In the genomic region with DNA sequence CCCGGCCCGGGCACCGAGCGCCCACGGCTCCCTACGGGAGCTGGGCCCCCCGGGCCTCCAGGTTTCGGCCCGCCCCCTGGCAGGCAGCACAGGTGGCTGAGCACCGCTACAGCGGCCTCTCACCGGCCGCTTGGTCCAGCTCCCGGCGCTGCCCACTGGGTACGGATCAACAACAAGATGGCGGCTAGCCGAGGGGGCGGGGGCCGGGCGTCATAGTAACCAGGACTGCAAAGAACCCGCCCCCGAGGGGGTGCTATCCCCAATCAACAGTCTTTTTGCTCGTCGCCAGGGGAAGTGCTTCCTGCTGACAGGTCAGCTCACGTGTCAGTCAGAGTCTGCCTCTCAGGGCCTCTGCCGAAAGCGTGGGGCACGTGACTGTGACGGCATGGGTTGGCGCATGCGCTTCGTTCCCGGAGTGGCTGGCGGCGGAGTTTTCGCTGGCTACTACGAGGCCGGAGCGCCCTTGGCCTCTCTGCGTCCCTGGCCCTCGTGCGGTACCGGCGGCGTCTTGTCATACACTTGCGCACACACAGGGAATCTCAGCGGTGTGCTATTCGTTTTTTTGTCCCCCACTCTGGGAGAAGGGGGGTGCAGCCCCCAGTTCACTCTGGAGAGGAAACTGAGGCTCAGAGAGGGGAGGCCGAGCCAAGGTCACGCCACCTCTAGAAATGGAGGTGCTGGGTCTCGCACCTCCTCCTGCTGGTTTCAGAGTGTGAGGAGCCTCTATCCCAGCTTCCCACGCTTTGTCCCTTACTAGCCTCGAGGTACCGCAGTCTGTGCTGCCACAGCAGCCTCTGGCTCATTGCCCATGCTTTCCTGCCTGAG, we compare ENCODE assay signal across 8 cellular contexts. TPM values are rescaled to one million over a fixed set of nuclear protein-coding genes. Genes with fewer than 3 reads are reported as not detected.
A peak's percentile ranks its signal among the peaks of the same experiment; 100 is the strongest.
DNase-seq lines count a peak whose midpoint lies in the region; ATAC-seq, FAIRE-seq and TF ChIP-seq lines count a peak whose summit lies in the region.

A gene (minus strand): TSS at position 186 of the 825 bp plus-strand sequence. CDS start 38,502 bp downstream, outside the sequence.

- H3K14ac ChIP-seq in trophoblast cell (ENCODE audit: low read length): peak within 1 kb of the TSS; percentile 71

- in situ Hi-C loops in transverse colon (cut with MboI; ENCODE audit: low pct_ligation_motif_present in 1 of 4, low pct_unique_long_range_greater_than_20kb in 1 of 4, low sequenced_read_pairs in 3 of 4): loop anchor here in 1 of 4 donors (5.0 kb wide), 1 partner anchor 64 kb away; a partner anchor contains a TSS

- H3K79me2 ChIP-seq in trophoblast cell (ENCODE audit: control insufficient read depth, insufficient read depth, low read length, poor library complexity): peaks cover 9% of the 10 kb centered on the region

- peak within 1 kb of the TSS; percentile 86 for H3K9ac ChIP-seq in trophoblast cell (ENCODE audit: low read length)

- POLR2A ChIA-PET in T-cell (lab: Charles Lee): interaction anchor here in 1 of 2 donors (0.5 to 0.8 kb wide), 2 partner anchors 17 to 1741 kb away, joined by 4 to 6 read pairs; a partner anchor contains a TSS

- TF ChIP-seq POLR2A in GM12891 (IDR thresholded peaks at IDR 0.05; ENCODE audit: low read depth, low read length) (peak; percentile 88), transverse colon (IDR thresholded peaks at IDR 0.05) (peak; percentile 83)

- WGBS in adipose tissue, 3 donors: 4 to 5% (median 4%) methylated on average over 55 of the region's 55 CpGs
- no CpG with 5 or more reads among the region's 55 CpGs for WGBS in trophoblast cell (ENCODE audit: extremely low coverage, insufficient coverage, insufficient read length)
- 4% methylated on average over 38 of the region's 55 CpGs; no CpG with 5 or more reads in 1 of the 2 donors for WGBS in transverse colon (ENCODE audit: low coverage in 1 of 2), 2 donors

- CTCF ChIA-PET in T-cell (lab: Charles Lee): interaction anchor here in 1 of 2 donors (1.4 kb wide), 1 partner anchor 53 kb away, joined by 3 read pairs; no protein-coding TSS in a partner anchor

- TF ChIP-seq CTCF in transverse colon (IDR thresholded peaks at IDR 0.05): peak in 1 of 5 experiments; percentile 13

- H3K4me3 Mint-ChIP-seq in T-cell: peak within 1 kb of the TSS; percentile 90 to 93 (median 91)

- H3K4me1 ChIP-seq in trophoblast cell (ENCODE audit: control insufficient read depth in 1 of 2, insufficient read depth in 2 of 2, low read length in 2 of 2): peaks cover 12 to 22% of the 10 kb centered on the region in 2 experiments
- peaks cover 23 to 40% (median 28%) of the 10 kb centered on the region in 4 donors for H3K4me1 ChIP-seq in transverse colon

- FAIRE-seq in GM12891 (lab: Jason Lieb, UNC): peak; percentile 100

- ATAC-seq in HG02840 (IDR thresholded peaks at IDR 0.05; ENCODE audit: low FRiP score, unreplicated experiment) (peak; percentile 95), T-cell (replicated peaks in 1 of 4) (peak; percentile 99 to 100 (median 100))

- H3K9me3 Mint-ChIP-seq in T-cell: no peaks in the 10 kb centered on the region

- peak within 1 kb of the TSS; percentile 94 to 98 for H3K27ac Mint-ChIP-seq in T-cell

- peak within 1 kb of the TSS; percentile 56 for H2BK5ac ChIP-seq in trophoblast cell (ENCODE audit: low read depth, low read length, poor library complexity)

- H2BK120ac ChIP-seq in trophoblast cell (ENCODE audit: insufficient read depth, low read length, poor library complexity): peak within 1 kb of the TSS; percentile 35

- H3K36me3 ChIP-seq in trophoblast cell (ENCODE audit: control insufficient read depth in 1 of 2, insufficient read depth in 2 of 2, low read length in 2 of 2) (peaks cover 9 to 10% of the 10 kb centered on the region in 2 experiments), transverse colon (no peaks in the 10 kb centered on the region)

- H3K4me1 Mint-ChIP-seq in T-cell: peaks cover 30 to 38% (median 33%) of the 10 kb centered on the region in 3 donors

- H3K4me2 ChIP-seq in trophoblast cell (ENCODE audit: low read length): peak within 1 kb of the TSS; percentile 92

- TF ChIP-seq EP300 in transverse colon (IDR thresholded peaks at IDR 0.05; ENCODE audit: low read depth): no peak

- H2AFZ ChIP-seq in trophoblast cell (ENCODE audit: insufficient read depth, low read length, poor library complexity): peak within 1 kb of the TSS; percentile 75

- H4K12ac ChIP-seq in trophoblast cell (ENCODE audit: low read depth, low read length): peak within 1 kb of the TSS; percentile 89

- H3K27me3 Mint-ChIP-seq in T-cell: no peaks in the 10 kb centered on the region

- peaks cover 8% of the 10 kb centered on the region for H3K79me1 ChIP-seq in trophoblast cell (ENCODE audit: low read length)

- H4K91ac ChIP-seq in trophoblast cell (ENCODE audit: low read depth, low read length): peak within 1 kb of the TSS; percentile 78

- H3K27me3 ChIP-seq in trophoblast cell (ENCODE audit: insufficient read depth, low read length): no peaks in the 10 kb centered on the region
- no peaks in the 10 kb centered on the region for H3K27me3 ChIP-seq in transverse colon

- H2AK5ac ChIP-seq in trophoblast cell (ENCODE audit: low read length): peak within 1 kb of the TSS; percentile 82

- peak within 1 kb of the TSS; percentile 74 for H3K18ac ChIP-seq in trophoblast cell (ENCODE audit: low read length)

- H3K4me3 ChIP-seq in trophoblast cell (ENCODE audit: low read depth, low read length): peak within 1 kb of the TSS; percentile 87
- peak within 1 kb of the TSS; percentile 61 to 96 (median 92) for H3K4me3 ChIP-seq in transverse colon

- H3K27ac ChIP-seq in adipose tissue (ENCODE audit: low read depth, low read length): peak within 1 kb of the TSS; percentile 87
- peak within 1 kb of the TSS; percentile 39 for H3K27ac ChIP-seq in trophoblast cell (ENCODE audit: low read depth, low read length)
- peak within 1 kb of the TSS; percentile 94 to 97 (median 97) for H3K27ac ChIP-seq in transverse colon

- H4K8ac ChIP-seq in trophoblast cell (ENCODE audit: low read depth, low read length): peak within 1 kb of the TSS; percentile 90

- intact Hi-C loops in cardiac septum (cut with DNase I): loop anchor here (5.0 kb wide), 1 partner anchor 64 kb away; a partner anchor contains a TSS
- intact Hi-C loops in transverse colon (cut with DNase I; ENCODE audit: low total_unique reads): no loop called here

- peaks cover 10% of the 10 kb centered on the region for H3K36me3 Mint-ChIP-seq in T-cell

- H2BK12ac ChIP-seq in trophoblast cell (ENCODE audit: low read length): no peak within 1 kb of the TSS

- H3K23ac ChIP-seq in trophoblast cell (ENCODE audit: low read length): no peak within 1 kb of the TSS

- DNase-seq in GM12891 (ENCODE audit: insufficient read length, low spot score) (peak; percentile 99), NCI-H1436 treated with DMSO at 0.1 percent for 48 hours (lab: John Stamatoyannopoulos, UW) (peak; percentile 85), T-cell (peak; percentile 97 to 100 (median 100)), cardiac septum (ENCODE audit: low spot score) (peak; percentile 100), trophoblast cell (peak; percentile 100), transverse colon (peak; percentile 100)

- H3K4ac ChIP-seq in trophoblast cell (ENCODE audit: low read depth, low read length): peak within 1 kb of the TSS; percentile 85

- H3K9me3 ChIP-seq in trophoblast cell (ENCODE audit: insufficient read depth, low read depth, low read length) (peaks cover 3% of the 10 kb centered on the region), transverse colon (no peaks in the 10 kb centered on the region)

TF ChIP-seq in GM12891, 5 proteins besides CTCF, POLR2A, EP300 and RAD21:
- 0 out of 2 replicates have a peak, but pooled peaks have one; percentile 22 for TF ChIP-seq POU2F2 (IDR thresholded peaks at IDR 0.05; ENCODE audit: low read depth, low read length)
- peak; percentile 30 for TF ChIP-seq SPI1 (IDR thresholded peaks at IDR 0.05; ENCODE audit: low read depth, low read length)
- peak; percentile 79 for TF ChIP-seq TAF1 (IDR thresholded peaks at IDR 0.05; ENCODE audit: low read depth, low read length)
- peak; percentile 80 for TF ChIP-seq PAX5 (IDR thresholded peaks at IDR 0.05; ENCODE audit: insufficient read depth, low read length, severe bottlenecking)
- peak; percentile 90 for TF ChIP-seq POLR2AphosphoS5 (IDR thresholded peaks at IDR 0.05; ENCODE audit: low read depth, low read length)

RNA-seq across cellular contexts. Expression of the gene that starts here (rescaled TPM):
- polyA plus RNA-seq in GM12891 (2012; ENCODE audit: low read depth, missing spikeins): 8.2 TPM
- 10 to 100 TPM; 31.6 to 62.2 (median 57.0) TPM for total RNA-seq in T-cell
- 10 to 100 TPM; 11.7 to 16.3 (median 15.7) TPM for polyA plus RNA-seq in adipose tissue
- total RNA-seq in cardiac septum: 19.7 TPM
- polyA plus RNA-seq in trophoblast cell (2013): 20.4 and 20.9 TPM in 2 replicates
- total RNA-seq in transverse colon: 10 to 100 TPM; 20.5 to 40.7 (median 39.7) TPM

Comparison
In these comparisons a context has a peak if more than half of its experiments do, and no peak if none do; other contexts are left out.
1. Peak in every context shown above with its lines: DNase-seq, ATAC-seq, H3K4me3 ChIP-seq and H3K27ac ChIP-seq.
2. H3K27ac ChIP-seq: peak in every context shown above with its lines; median percentile 97 in transverse colon; 87 in adipose tissue; 39 in trophoblast cell.